16 cellular contexts compared by ENCODE assay signal in genomic region chr12:17372508-17372907, GRCh38.
"Had no signal": no experiment of that assay in that cellular context is flagged by ENCODE, and none has a peak within 500 bp of the region (broad histone marks: within the 10 kb centered on the region; RNA-seq: fewer than 3 reads in every experiment).

No MANE protein-coding gene starts in this region.

- H3K4me3 ChIP-seq: lower lobe of right lung, upper lobe of right lung had no signal

- H3K9me3 Mint-ChIP-seq: WTC11 had no signal

- H3K27me3 ChIP-seq: upper lobe of right lung had no signal

- H3K4me3 Mint-ChIP-seq: activated CD4-positive, alpha-beta T cell treated with anti-CD3 and anti-CD28 coated beads, Interleukin-2, amount 10 ng/mL, durations not matched to agents 24 days and 14 days; activated naive CD8-positive, alpha-beta T cell treated with anti-CD3 and anti-CD28 coated beads, Interleukin-2, amount 50 U/mL, for 24 hours; naive B cell; stimulated activated naive CD8-positive, alpha-beta T cell treated with anti-CD3 and anti-CD28 coated beads, Interleukin-15, Interleukin-2, amounts not matched to agents 100 ng/mL and 50 ng/mL, for 24 hours; WTC11 had no signal

- H3K27ac Mint-ChIP-seq: activated CD4-positive, alpha-beta T cell treated with anti-CD3 and anti-CD28 coated beads, Interleukin-2, amount 10 ng/mL, durations not matched to agents 24 days and 14 days; activated naive CD8-positive, alpha-beta T cell treated with anti-CD3 and anti-CD28 coated beads, Interleukin-2, amount 50 U/mL, for 24 hours; stimulated activated naive CD8-positive, alpha-beta T cell treated with anti-CD3 and anti-CD28 coated beads, Interleukin-15, Interleukin-2, amounts not matched to agents 100 ng/mL and 50 ng/mL, for 24 hours; WTC11 had no signal

- H3K9me3 ChIP-seq: lower lobe of right lung, upper lobe of right lung had no signal

- H3K36me3 ChIP-seq: lower lobe of right lung, upper lobe of right lung had no signal

- H3K27ac ChIP-seq: lower lobe of right lung, parathyroid adenoma, upper lobe of right lung had no signal

- H3K27me3 Mint-ChIP-seq: activated CD4-positive, alpha-beta T cell treated with anti-CD3 and anti-CD28 coated beads, Interleukin-2, amount 10 ng/mL, durations not matched to agents 24 days and 14 days; activated naive CD8-positive, alpha-beta T cell treated with anti-CD3 and anti-CD28 coated beads, Interleukin-2, amount 50 U/mL, for 24 hours; naive B cell; stimulated activated naive CD8-positive, alpha-beta T cell treated with anti-CD3 and anti-CD28 coated beads, Interleukin-15, Interleukin-2, amounts not matched to agents 100 ng/mL and 50 ng/mL, for 24 hours had no signal

- H3K4me1 ChIP-seq: lower lobe of right lung, parathyroid adenoma, upper lobe of right lung had no signal

- FAIRE-seq: astrocyte had no signal

- DNase-seq: activated CD4-positive, alpha-beta T cell treated with anti-CD3 and anti-CD28 coated beads, Interleukin-2, amount 10 ng/mL, durations not matched to agents 24 days and 14 days; activated CD8-positive, alpha-beta memory T cell treated with anti-CD3 and anti-CD28 coated beads for 24 hours; activated naive CD4-positive, alpha-beta T cell treated with Interleukin-2 at 50 U/mL for 16 hours; activated naive CD8-positive, alpha-beta T cell treated with anti-CD3 and anti-CD28 coated beads, Interleukin-2, amount 50 U/mL, for 24 hours; glutamatergic neuron; lower lobe of right lung; midbrain; naive B cell; stimulated activated CD4-positive, alpha-beta T cell treated with anti-CD3 and anti-CD28 coated beads, Interleukin-15, amount 100 ng/mL, for 24 hours; stimulated activated CD4-positive, alpha-beta T cell treated with anti-CD3 and anti-CD28 coated beads, Interleukin-4, amount 100 ng/mL, for 24 hours; upper lobe of right lung had no signal

- H3K36me3 Mint-ChIP-seq: naive B cell, WTC11 had no signal

- ATAC-seq: activated naive CD8-positive, alpha-beta T cell treated with anti-CD3 and anti-CD28 coated beads, Interleukin-2, amount 50 U/mL, for 24 hours; esophagus mucosa; lower lobe of right lung; upper lobe of right lung; WTC11 had no signal

- H3K4me1 Mint-ChIP-seq: activated CD4-positive, alpha-beta T cell treated with anti-CD3 and anti-CD28 coated beads, Interleukin-2, amount 10 ng/mL, durations not matched to agents 24 days and 14 days; activated naive CD8-positive, alpha-beta T cell treated with anti-CD3 and anti-CD28 coated beads, Interleukin-2, amount 50 U/mL, for 24 hours; naive B cell; WTC11 had no signal
